9 cellular contexts compared by ENCODE assay signal in the genomic region with DNA sequence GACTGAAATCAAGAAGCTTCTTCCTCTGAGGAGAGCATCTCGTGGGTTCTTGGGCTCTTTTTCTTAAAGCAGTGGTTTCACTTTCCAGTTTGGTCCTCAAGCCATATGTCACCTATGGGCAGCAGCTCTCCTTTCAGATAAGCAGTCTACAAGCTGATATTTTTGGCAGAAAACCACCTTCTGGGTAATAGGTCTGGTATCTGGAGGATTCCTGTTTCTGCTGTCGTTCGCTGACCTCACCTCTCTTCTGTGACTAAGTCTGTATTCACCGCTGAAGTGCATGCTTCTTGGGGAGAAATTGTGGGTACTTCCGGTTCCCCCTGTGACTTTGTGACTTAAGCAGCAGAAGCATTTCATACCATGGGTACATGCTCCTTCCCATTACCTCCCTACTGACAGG.
DNase-seq lines count a peak whose midpoint lies in the region; ATAC-seq and TF ChIP-seq lines count a peak whose summit lies in the region.
"Had no signal": no experiment of that assay in that cellular context is flagged by ENCODE, and none has a peak within 500 bp of the region (broad histone marks: within the 10 kb centered on the region; RNA-seq: fewer than 3 reads in every experiment).

No MANE protein-coding gene starts in this region.

- no peak overlapping the region for H3K27ac ChIP-seq in heart left ventricle

- peaks cover 5% of the 10 kb centered on the region for H3K4me1 Mint-ChIP-seq in activated CD8-positive, alpha-beta T cell treated with anti-CD3 and anti-CD28 coated beads, Interleukin-2, amount 10 ng/mL, durations not matched to agents 7 days and 5 days (ENCODE audit: low read depth)
- peaks cover 0 to 7% of the 10 kb centered on the region in 2 donors for H3K4me1 Mint-ChIP-seq in natural killer cell treated with Interleukin-12 subunit alpha and Interleukin-12 subunit beta and Interleukin-15 and Interleukin-18, amount 100 ng/mL, for 72 hours (ENCODE audit: low read depth in 2 of 2)

- POLR2A ChIA-PET in AG04449 (lab: Yijun Ruan, JAX), result interaction anchor here (0.6 to 0.9 kb wide), 2 partner anchors 65 to 349 kb away, joined by 3 read pairs; no protein-coding TSS in a partner anchor
- POLR2A ChIA-PET in activated CD8-positive, alpha-beta T cell treated with anti-CD3 and anti-CD28 coated beads, Interleukin-2, amount 10 ng/mL, durations not matched to agents 7 days and 5 days (lab: Charles Lee), result no interaction called here

- H3K27me3 ChIP-seq in heart left ventricle, result no peaks in the 10 kb centered on the region

- H3K36me3 ChIP-seq in heart left ventricle, result no peaks in the 10 kb centered on the region

- peaks cover 0 to 4% (median 0%) of the 10 kb centered on the region in 12 donors for H3K4me1 ChIP-seq in heart left ventricle

- H3K4me3 ChIP-seq in AG04449 (ENCODE audit: low read depth, low read length) (peak overlapping the region; percentile 24), heart left ventricle (no peak overlapping the region)

- peak; percentile 93 for DNase-seq in AG04449 (ENCODE audit: low read depth, low spot score)
- no peak for DNase-seq in activated CD8-positive, alpha-beta T cell treated with anti-CD3 and anti-CD28 coated beads, Interleukin-2, amount 10 ng/mL, durations not matched to agents 7 days and 5 days
- no peak for DNase-seq in natural killer cell treated with Interleukin-12 subunit alpha and Interleukin-12 subunit beta and Interleukin-15 and Interleukin-18, amount 100 ng/mL, for 72 hours (ENCODE audit: low spot score)
- DNase-seq in stimulated activated CD4-positive, alpha-beta T cell treated with anti-CD3 and anti-CD28 coated beads, Interleukin-4, amount 100 ng/mL, for 4 hours, result no peak
- DNase-seq in heart left ventricle, result no peak
- no peak for DNase-seq in activated CD4-positive, alpha-beta T cell treated with anti-CD3 and anti-CD28 coated beads, Interleukin-2, amount 50 U/mL, for 48 hours

- WGBS in heart left ventricle, 4 donors, result 48 to 66% (median 49%) methylated on average over 5 of the region's 5 CpGs

- no peak overlapping the region for H3K27ac Mint-ChIP-seq in activated CD8-positive, alpha-beta T cell treated with anti-CD3 and anti-CD28 coated beads, Interleukin-2, amount 10 ng/mL, durations not matched to agents 7 days and 5 days
- H3K27ac Mint-ChIP-seq in natural killer cell treated with Interleukin-12 subunit alpha and Interleukin-12 subunit beta and Interleukin-15 and Interleukin-18, amount 100 ng/mL, for 72 hours, result no peak overlapping the region
- H3K27ac Mint-ChIP-seq: dendritic cell treated with granulocyte-macrophage colony-stimulating factor and Interleukin-4, amounts not matched to agents 40 ng/mL and 50 ng/mL, for 4 days had no signal

- no peaks in the 10 kb centered on the region for H3K9me3 Mint-ChIP-seq in activated CD8-positive, alpha-beta T cell treated with anti-CD3 and anti-CD28 coated beads, Interleukin-2, amount 10 ng/mL, durations not matched to agents 7 days and 5 days (ENCODE audit: insufficient read depth)
- H3K9me3 Mint-ChIP-seq in natural killer cell treated with Interleukin-12 subunit alpha and Interleukin-12 subunit beta and Interleukin-15 and Interleukin-18, amount 100 ng/mL, for 72 hours, result no peaks in the 10 kb centered on the region
- H3K9me3 Mint-ChIP-seq: dendritic cell treated with granulocyte-macrophage colony-stimulating factor and Interleukin-4, amounts not matched to agents 40 ng/mL and 50 ng/mL, for 4 days had no signal

- TF ChIP-seq POLR2A in heart left ventricle (IDR thresholded peaks at IDR 0.05), result no peak

- peak overlapping the region; percentile 27 for H3K4me3 Mint-ChIP-seq in activated CD8-positive, alpha-beta T cell treated with anti-CD3 and anti-CD28 coated beads, Interleukin-2, amount 10 ng/mL, durations not matched to agents 7 days and 5 days
- peak overlapping the region; percentile 25 for H3K4me3 Mint-ChIP-seq in natural killer cell treated with Interleukin-12 subunit alpha and Interleukin-12 subunit beta and Interleukin-15 and Interleukin-18, amount 100 ng/mL, for 72 hours
- H3K4me3 Mint-ChIP-seq: dendritic cell treated with granulocyte-macrophage colony-stimulating factor and Interleukin-4, amounts not matched to agents 40 ng/mL and 50 ng/mL, for 4 days had no signal

- H3K36me3 Mint-ChIP-seq in activated CD8-positive, alpha-beta T cell treated with anti-CD3 and anti-CD28 coated beads, Interleukin-2, amount 10 ng/mL, durations not matched to agents 7 days and 5 days (ENCODE audit: low read depth), result no peaks in the 10 kb centered on the region
- H3K36me3 Mint-ChIP-seq in natural killer cell treated with Interleukin-12 subunit alpha and Interleukin-12 subunit beta and Interleukin-15 and Interleukin-18, amount 100 ng/mL, for 72 hours, result no peaks in the 10 kb centered on the region

- peak; percentile 79 for ATAC-seq in GM18909 (IDR thresholded peaks at IDR 0.05; ENCODE audit: poor library complexity, unreplicated experiment)
- peak; percentile 82 for ATAC-seq in HG03108 (IDR thresholded peaks at IDR 0.05; ENCODE audit: unreplicated experiment)
- ATAC-seq in activated CD8-positive, alpha-beta T cell treated with anti-CD3 and anti-CD28 coated beads, Interleukin-2, amount 10 ng/mL, durations not matched to agents 7 days and 5 days, result no peak
- ATAC-seq in natural killer cell treated with Interleukin-12 subunit alpha and Interleukin-12 subunit beta and Interleukin-15 and Interleukin-18, amount 100 ng/mL, for 72 hours, result peak in 1 of 2 donors; percentile 62
- ATAC-seq in heart left ventricle, result no peak

- intact Hi-C loops in heart left ventricle (cut with DNase I), result no loop called here

- peaks cover 2% of the 10 kb centered on the region for H3K27me3 Mint-ChIP-seq in activated CD8-positive, alpha-beta T cell treated with anti-CD3 and anti-CD28 coated beads, Interleukin-2, amount 10 ng/mL, durations not matched to agents 7 days and 5 days (ENCODE audit: low read depth)
- peaks cover 7 to 12% of the 10 kb centered on the region in 2 donors for H3K27me3 Mint-ChIP-seq in natural killer cell treated with Interleukin-12 subunit alpha and Interleukin-12 subunit beta and Interleukin-15 and Interleukin-18, amount 100 ng/mL, for 72 hours

- no peaks in the 10 kb centered on the region for H3K9me3 ChIP-seq in heart left ventricle

- TF ChIP-seq CTCF in AG04449 (IDR thresholded peaks at IDR 0.05; ENCODE audit: insufficient read depth, low read length, missing control alignments) (no peak), heart left ventricle (IDR thresholded peaks at IDR 0.05) (no peak)

- CTCF ChIA-PET in AG04449 (lab: Yijun Ruan, JAX), result interaction anchor here (1.3 to 5.0 kb wide), 4 partner anchors 12 to 193 kb away, joined by 6 to 22 read pairs (median 7); a partner anchor contains a TSS
- CTCF ChIA-PET in activated CD8-positive, alpha-beta T cell treated with anti-CD3 and anti-CD28 coated beads, Interleukin-2, amount 10 ng/mL, durations not matched to agents 7 days and 5 days (lab: Charles Lee), result no interaction called here

Comparison
In these comparisons a context has a peak if more than half of its experiments do, and no peak if none do; other contexts are left out.
1. ATAC-seq: peak in GM18909 (single experiment) and HG03108 (single experiment); none in activated CD8-positive, alpha-beta T cell treated with anti-CD3 and anti-CD28 coated beads, Interleukin-2, amount 10 ng/mL, durations not matched to agents 7 days and 5 days (single experiment) and heart left ventricle (0 of 4).